In the genomic region with DNA sequence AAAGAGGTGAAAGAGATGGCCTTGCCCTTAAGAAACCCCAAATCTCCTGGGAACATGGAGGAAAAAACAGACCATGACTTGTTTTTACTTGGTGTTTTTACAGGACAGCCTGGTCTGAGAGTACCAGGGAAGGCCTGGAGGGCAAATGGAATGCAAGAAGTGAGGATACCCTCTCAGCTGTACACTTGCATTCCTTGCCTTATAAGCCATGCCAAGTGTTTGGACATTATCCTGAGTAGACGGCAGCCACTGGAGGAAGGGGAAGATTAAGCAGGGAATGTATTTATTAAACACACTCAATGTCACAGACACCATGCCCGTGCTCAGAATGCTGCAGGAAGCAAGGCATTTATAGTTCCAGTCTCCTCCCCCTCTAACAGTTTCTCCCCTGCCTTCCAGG, we compare ENCODE assay signal across 20 cellular contexts.
"Had no signal": no experiment of that assay in that cellular context is flagged by ENCODE, and none has a peak within 500 bp of the region (broad histone marks: within the 10 kb centered on the region; RNA-seq: fewer than 3 reads in every experiment).

No MANE protein-coding gene starts in this region.

- H3K9me3 ChIP-seq: colonic mucosa, neutrophil, right lobe of liver, stomach, uterus had no signal

- H3K27me3 ChIP-seq: colonic mucosa, foreskin keratinocyte, hepatocyte, neutrophil, right lobe of liver, stomach, uterus had no signal

- H3K4me2 ChIP-seq: hepatocyte had no signal

- ATAC-seq: foreskin keratinocyte; left colon; naive thymus-derived CD8-positive, alpha-beta T cell; right lobe of liver; stimulated activated naive B cell treated with anti-CD40 and anti-IgM and Interleukin-4, amounts not matched to agents 10 μg/mL and 1 μg/mL and 100 μg/mL, for 72 hours had no signal

- H2AFZ ChIP-seq: hepatocyte had no signal

- H3K4me1 Mint-ChIP-seq: endodermal cell; naive thymus-derived CD8-positive, alpha-beta T cell; stimulated activated naive B cell treated with anti-CD40 and anti-IgM and Interleukin-4, amounts not matched to agents 10 μg/mL and 1 μg/mL and 100 μg/mL, for 72 hours had no signal

- H3K27ac Mint-ChIP-seq: endodermal cell; naive thymus-derived CD8-positive, alpha-beta T cell; stimulated activated naive B cell treated with anti-CD40 and anti-IgM and Interleukin-4, amounts not matched to agents 10 μg/mL and 1 μg/mL and 100 μg/mL, for 72 hours; type B pancreatic cell had no signal

- H3K36me3 Mint-ChIP-seq: naive thymus-derived CD8-positive, alpha-beta T cell; stimulated activated naive B cell treated with anti-CD40 and anti-IgM and Interleukin-4, amounts not matched to agents 10 μg/mL and 1 μg/mL and 100 μg/mL, for 72 hours; type B pancreatic cell had no signal

- H3K27ac ChIP-seq: colonic mucosa, foreskin keratinocyte, hepatocyte, neutrophil, right lobe of liver, skin epidermis, stomach, uterus had no signal

- H3K4me3 Mint-ChIP-seq: endodermal cell; naive thymus-derived CD8-positive, alpha-beta T cell; stimulated activated naive B cell treated with anti-CD40 and anti-IgM and Interleukin-4, amounts not matched to agents 10 μg/mL and 1 μg/mL and 100 μg/mL, for 72 hours; type B pancreatic cell had no signal

- H3K9me3 Mint-ChIP-seq: endodermal cell; stimulated activated naive B cell treated with anti-CD40 and anti-IgM and Interleukin-4, amounts not matched to agents 10 μg/mL and 1 μg/mL and 100 μg/mL, for 72 hours; type B pancreatic cell had no signal

- H3K79me2 ChIP-seq: hepatocyte had no signal

- H3K4me1 ChIP-seq: colonic mucosa, foreskin keratinocyte, right lobe of liver, uterus had no signal

- DNase-seq: colonic mucosa; effector CD4-positive, alpha-beta T cell; endodermal cell; erythroblast; foreskin keratinocyte; head of caudate nucleus; left colon; mesendoderm; naive thymus-derived CD8-positive, alpha-beta T cell; right lobe of liver; stimulated activated CD4-positive, alpha-beta T cell treated with anti-CD3 and anti-CD28 coated beads, Interleukin-2, amount 100 ng/mL, for 24 hours; stimulated activated CD4-positive, alpha-beta T cell treated with anti-CD3 and anti-CD28 coated beads, Interleukin-4, amount 100 ng/mL, for 4 hours; stimulated activated naive B cell treated with anti-CD40 and anti-IgM and Interleukin-4, amounts not matched to agents 10 μg/mL and 1 μg/mL and 100 μg/mL, for 72 hours; stomach; substantia nigra; uterus had no signal

- H3K27me3 Mint-ChIP-seq: type B pancreatic cell had no signal

- H3K4me3 ChIP-seq: colonic mucosa, hepatocyte, right lobe of liver, skin epidermis, stomach, uterus had no signal

- H3K36me3 ChIP-seq: colonic mucosa, neutrophil, right lobe of liver, stomach, uterus had no signal
